Comparison of ENCODE assay signal across 8 cellular contexts in genomic region chr6:158536891-158537798, GRCh38. TPM values are rescaled to one million over a fixed set of nuclear protein-coding genes. Genes with fewer than 3 reads are reported as not detected.
A peak's percentile ranks its signal among the peaks of the same experiment; 100 is the strongest.
DNase-seq lines count a peak whose midpoint lies in the region; ATAC-seq and TF ChIP-seq lines count a peak whose summit lies in the region.

No MANE protein-coding gene starts in this region.

- H3K4me1 ChIP-seq in fibroblast of lung (ENCODE audit: control insufficient read depth, extremely low read depth, insufficient read depth, low read length) = no peaks in the 10 kb centered on the region

- peak overlapping the region; percentile 57 for H3K4me3 ChIP-seq in MG63
- H3K4me3 ChIP-seq in fibroblast of lung (replicated peaks in 1 of 4; ENCODE audit: control extremely low read depth in 1 of 4, insufficient read depth in 1 of 4, low read depth in 3 of 4, low read length in 4 of 4) = peak overlapping the region in 3 of 4 experiments; percentile 8 to 58 (median 23)

- no peaks in the 10 kb centered on the region for H3K79me2 ChIP-seq in fibroblast of lung (ENCODE audit: control insufficient read depth, insufficient read depth, low read length)

- peak overlapping the region; percentile 44 for H3K4me2 ChIP-seq in fibroblast of lung (ENCODE audit: extremely low read depth, insufficient read depth, low read length)

- H3K27me3 ChIP-seq in MG63 (no peaks in the 10 kb centered on the region), fibroblast of lung (ENCODE audit: control insufficient read depth, insufficient read depth, low read length) (peaks cover 21% of the 10 kb centered on the region)

- H2AFZ ChIP-seq in fibroblast of lung (ENCODE audit: low read length) = no peak overlapping the region

- no peak overlapping the region for H3K27ac ChIP-seq in fibroblast of lung (ENCODE audit: insufficient read depth, low read length)

- no peaks in the 10 kb centered on the region for H4K20me1 ChIP-seq in fibroblast of lung (ENCODE audit: control insufficient read depth, extremely low read depth, insufficient read depth, low read length)

- TF ChIP-seq CTCF in fibroblast of lung (conservative IDR thresholded peaks at IDR 0.05 in 1 of 2, IDR thresholded peaks at IDR 0.05 in 1 of 2; ENCODE audit: low read depth in 1 of 2, low read length in 2 of 2) = no peak

- ATAC-seq in HG02973 (IDR thresholded peaks at IDR 0.05; ENCODE audit: unreplicated experiment) = no peak

- H3K36me3 ChIP-seq in MG63 (no peaks in the 10 kb centered on the region), fibroblast of lung (ENCODE audit: control insufficient read depth, insufficient read depth, low read length) (no peaks in the 10 kb centered on the region)

- DNase-seq in COLO668 (lab: John Stamatoyannopoulos, UW; ENCODE audit: unreplicated experiment) (peak; percentile 79), MG63 (peak; percentile 72), fibroblast of lung (ENCODE audit: low read depth in 2 of 2) (peak; percentile 15 to 61), occipital lobe (lab: John Stamatoyannopoulos, UW) (peak; percentile 59), NOMO-1 (lab: John Stamatoyannopoulos, UW; ENCODE audit: unreplicated experiment in 2 of 2) (no peak), foreskin melanocyte (no peak)
- peak; percentile 6 for DNase-seq in activated CD4-positive, alpha-beta T cell treated with anti-CD3 and anti-CD28 coated beads, Interleukin-2, amount 50 U/mL, for 1 hour

- H3K9ac ChIP-seq in fibroblast of lung (ENCODE audit: insufficient read depth, low read length) = no peak overlapping the region

- H3K9me3 ChIP-seq in MG63 (no peaks in the 10 kb centered on the region), fibroblast of lung (ENCODE audit: control insufficient read depth, insufficient read depth, low read depth, low read length) (no peaks in the 10 kb centered on the region)

RNA-seq across cellular contexts. Expression of gene TMEM181, which starts 22.7 kb away (rescaled TPM):
- total RNA-seq in MG63 (2014; rRNA removed; shearing (Covaris generic); ENCODE audit: low replicate concordance) = 19.9 and 20.6 TPM in 2 replicates
- total RNA-seq in fibroblast of lung (36.0 and 37.2 TPM in 2 replicates), occipital lobe (80.3 TPM)
- 27.4 and 35.6 TPM in 2 replicates for polyA plus RNA-seq in fibroblast of lung
- 17.8 and 23.1 TPM in 2 replicates for polyA plus RNA-seq in fibroblast of lung (2012)
- 13.2 and 18.2 TPM in 2 replicates for polyA minus RNA-seq in fibroblast of lung (ENCODE audit: low replicate concordance)

Comparison
In these comparisons a context has a peak if more than half of its experiments do, and no peak if none do; other contexts are left out.
1. DNase-seq: peak in COLO668 (single experiment), MG63 (single experiment), activated CD4-positive, alpha-beta T cell treated with anti-CD3 and anti-CD28 coated beads, Interleukin-2, amount 50 U/mL, for 1 hour (single experiment), fibroblast of lung (2 of 2) and occipital lobe (single experiment); none in NOMO-1 (0 of 2) and foreskin melanocyte (single experiment).